In the genomic region with DNA sequence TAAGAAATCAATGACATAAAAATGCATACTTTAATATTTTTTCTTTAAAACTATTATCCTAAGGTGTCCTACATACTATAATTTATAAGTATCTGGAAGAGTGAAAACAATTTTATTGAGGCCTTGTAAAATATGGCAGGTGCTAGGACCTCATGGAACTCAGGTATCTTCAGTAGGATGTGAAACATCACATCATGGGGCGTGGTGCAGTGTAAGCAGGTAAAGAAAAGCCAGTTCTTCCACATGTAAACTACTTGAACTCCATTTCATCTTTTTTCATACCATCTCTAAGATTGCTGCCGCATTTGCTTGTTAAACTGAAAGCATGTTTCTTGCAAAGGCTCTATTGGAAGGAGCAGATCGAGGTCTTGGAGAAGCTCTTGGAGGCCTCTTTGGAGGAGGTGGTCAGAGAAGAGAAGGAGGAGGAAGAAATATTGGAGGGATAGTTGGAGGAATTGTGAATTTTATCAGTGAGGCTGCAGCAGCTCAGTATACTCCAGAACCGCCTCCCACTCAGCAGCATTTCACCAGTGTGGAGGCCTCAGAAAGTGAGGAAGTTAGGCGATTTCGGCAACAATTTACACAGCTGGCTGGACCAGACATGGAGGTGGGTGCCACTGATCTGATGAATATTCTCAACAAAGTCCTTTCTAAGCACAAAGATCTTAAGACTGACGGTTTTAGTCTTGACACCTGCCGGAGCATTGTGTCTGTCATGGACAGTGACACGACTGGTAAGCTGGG, we compare ENCODE assay signal across 24 cellular contexts. TPM values are rescaled to one million over a fixed set of nuclear protein-coding genes. Genes with fewer than 3 reads are reported as not detected.
A peak's percentile ranks its signal among the peaks of the same experiment; 100 is the strongest.
DNase-seq lines count a peak whose midpoint lies in the region; ATAC-seq, FAIRE-seq and TF ChIP-seq lines count a peak whose summit lies in the region.
"Had no signal": no experiment of that assay in that cellular context is flagged by ENCODE, and none has a peak within 500 bp of the region (broad histone marks: within the 10 kb centered on the region; RNA-seq: fewer than 3 reads in every experiment).

A gene (plus strand): TSS at position 253 of the 744 bp plus-strand sequence. CDS start 73 bp downstream, at position 326.

- no peak within 1 kb of the TSS for H2AK5ac ChIP-seq in IMR-90 (ENCODE audit: low read depth, low read length)

- H2AK9ac ChIP-seq in IMR-90 (replicated peaks; ENCODE audit: low read depth, low read length, poor library complexity): peak within 1 kb of the TSS; percentile 12

- no peak within 1 kb of the TSS for H2BK20ac ChIP-seq in IMR-90 (ENCODE audit: low read depth, low read length)

- H3K27ac ChIP-seq in IMR-90 (ENCODE audit: insufficient read depth, low read length) (no peak within 1 kb of the TSS), lower lobe of right lung (no peak within 1 kb of the TSS)
- H3K27ac ChIP-seq: body of pancreas, VCaP had no signal

- CTCF ChIA-PET in IMR-90 (lab: Yijun Ruan, JAX): interaction anchor here (1.5 kb wide), 1 partner anchor 8 kb away, joined by 6 read pairs; no protein-coding TSS in a partner anchor

- H3K27me3 ChIP-seq in IMR-90 (ENCODE audit: control insufficient read depth, insufficient read depth, low read length) (no peaks in the 10 kb centered on the region), bronchial epithelial cell (ENCODE audit: control insufficient read depth, insufficient read depth, low read length) (no peaks in the 10 kb centered on the region), lower lobe of right lung (ENCODE audit: low read depth) (no peaks in the 10 kb centered on the region)
- H3K27me3 ChIP-seq: body of pancreas had no signal

- ATAC-seq in IMR-90 (ENCODE audit: low read depth) (no peak), lower lobe of right lung (peak; percentile 46 to 53)
- ATAC-seq: activated naive CD8-positive, alpha-beta T cell treated with anti-CD3 and anti-CD28 coated beads, Interleukin-2, amount 50 U/mL, for 24 hours; body of pancreas; stimulated activated naive CD8-positive, alpha-beta T cell treated with anti-CD3 and anti-CD28 coated beads, Interleukin-15, amount 100 ng/mL, for 72 hours; T-helper 17 cell had no signal

- H2AFZ ChIP-seq in IMR-90 (replicated peaks; ENCODE audit: low read length, poor library complexity): no peak within 1 kb of the TSS

- intact Hi-C loops in IMR-90 (cut with micrococcal nuclease): no loop called here
- intact Hi-C loops in lower lobe of right lung (cut with DNase I): no loop called here

- H3K9me3 ChIP-seq in IMR-90 (ENCODE audit: control insufficient read depth, insufficient read depth, low read length) (no peaks in the 10 kb centered on the region), lower lobe of right lung (no peaks in the 10 kb centered on the region)
- H3K9me3 ChIP-seq: body of pancreas, SK-N-SH had no signal

- no peaks in the 10 kb centered on the region for H3K79me1 ChIP-seq in IMR-90 (ENCODE audit: low read depth in 1 of 2, low read length in 2 of 2)

- H3K9ac ChIP-seq in IMR-90 (ENCODE audit: low read depth, low read length): no peak within 1 kb of the TSS
- H3K9ac ChIP-seq: SK-N-SH had no signal

- no peak within 1 kb of the TSS for H3K14ac ChIP-seq in IMR-90 (replicated peaks; ENCODE audit: low read depth, low read length)

- FAIRE-seq in bronchial epithelial cell (lab: Jason Lieb, UNC): no peak

- H3K36me3 ChIP-seq in IMR-90 (ENCODE audit: control insufficient read depth, insufficient read depth, low read length): no peaks in the 10 kb centered on the region
- H3K36me3 ChIP-seq in bronchial epithelial cell (ENCODE audit: control insufficient read depth, insufficient read depth, low read length): no peaks in the 10 kb centered on the region
- no peaks in the 10 kb centered on the region for H3K36me3 ChIP-seq in lower lobe of right lung

- H3K4me2 ChIP-seq in IMR-90 (ENCODE audit: low read depth, low read length): no peak within 1 kb of the TSS
- H3K4me2 ChIP-seq: SK-N-SH had no signal

- H2BK15ac ChIP-seq in IMR-90 (ENCODE audit: low read depth, low read length): no peak within 1 kb of the TSS

- TF ChIP-seq RAD21 in IMR-90 (IDR thresholded peaks at IDR 0.05; ENCODE audit: low read length): no peak

- dilution Hi-C loops in IMR-90 (cut with HindIII; ENCODE audit: low sequenced_read_pairs, unreplicated experiment): no loop called here

- 0 out of 2 replicates have a peak, but pooled peaks cover 3% of the 10 kb centered on the region for H3K4me1 ChIP-seq in IMR-90 (ENCODE audit: control insufficient read depth, insufficient read depth, low read length)
- H3K4me1 ChIP-seq in lower lobe of right lung: peaks cover 28% of the 10 kb centered on the region
- H3K4me1 ChIP-seq: body of pancreas had no signal

- POLR2A ChIA-PET in IMR-90 (lab: Charles Lee; ENCODE audit: unreplicated experiment): no interaction called here

- H2BK120ac ChIP-seq in IMR-90 (ENCODE audit: low read depth, low read length): no peak within 1 kb of the TSS

- H2BK5ac ChIP-seq in IMR-90 (ENCODE audit: low read depth, low read length, poor library complexity, severe bottlenecking): no peak within 1 kb of the TSS

- H4K91ac ChIP-seq in IMR-90 (ENCODE audit: insufficient read depth, low read depth, low read length): no peak within 1 kb of the TSS

- TF ChIP-seq CTCF in IMR-90 (conservative IDR thresholded peaks at IDR 0.05; ENCODE audit: low read depth, low read length) (no peak), bronchial epithelial cell (IDR thresholded peaks at IDR 0.05; ENCODE audit: insufficient read depth, low read length, severe bottlenecking) (no peak), lower lobe of right lung (IDR thresholded peaks at IDR 0.05) (no peak)

- in situ Hi-C loops in IMR-90 (cut with MboI; ENCODE audit: low sequenced_read_pairs): no loop called here

- no TSS peak for BruUV-seq in IMR-90 (replicated peaks; lab: Mats Ljungman, UMichigan)

- H3K4ac ChIP-seq in IMR-90 (ENCODE audit: low read depth, low read length): no peak within 1 kb of the TSS

- H4K5ac ChIP-seq in IMR-90 (ENCODE audit: low read depth, low read length): no peak within 1 kb of the TSS

- H3K56ac ChIP-seq in IMR-90 (ENCODE audit: extremely low read depth, insufficient read depth, low read length): no peak within 1 kb of the TSS

- H4K8ac ChIP-seq in IMR-90 (ENCODE audit: low read depth in 2 of 2, low read length in 2 of 2): no peak within 1 kb of the TSS

- H3K4me3 ChIP-seq in IMR-90 (ENCODE audit: insufficient read depth, low read depth, low read length) (no peak within 1 kb of the TSS), bronchial epithelial cell (ENCODE audit: low read depth, low read length) (peak within 1 kb of the TSS; percentile 57), lower lobe of right lung (no peak within 1 kb of the TSS)
- H3K4me3 ChIP-seq: body of pancreas, lung had no signal

- no peak for DNase-seq in IMR-90
- peak; percentile 67 for DNase-seq in bronchial epithelial cell (ENCODE audit: low read depth)
- peak; percentile 43 for DNase-seq in lower lobe of right lung
- peak; percentile 44 for DNase-seq in ureter (ENCODE audit: low spot score)
- no peak for DNase-seq in NCI-H1092 (lab: John Stamatoyannopoulos, UW)
- no peak for DNase-seq in COR-L47 (lab: John Stamatoyannopoulos, UW)
- no peak for DNase-seq in dedifferentiated amniotic fluid mesenchymal stem cell (ENCODE audit: extremely low spot score)
- DNase-seq: activated CD4-positive, alpha-beta T cell treated with anti-CD3 and anti-CD28 coated beads for 48 hours; activated gamma-delta T cell treated with Interleukin-2 at 50 U/mL for 16 hours; activated naive CD8-positive, alpha-beta T cell treated with anti-CD3 and anti-CD28 coated beads, Interleukin-2, amount 50 U/mL, for 24 hours; activated T-cell treated with anti-CD3 and anti-CD28 coated beads, Interleukin-2, amount 50 U/mL, for 24 hours; C1 segment of cervical spinal cord; effector memory CD4-positive, alpha-beta T cell; NCI-H1694; NCI-H2171; NCI-H526; SK-N-SH; stimulated activated naive CD8-positive, alpha-beta T cell treated with anti-CD3 and anti-CD28 coated beads, Interleukin-15, amount 100 ng/mL, for 72 hours; T-helper 17 cell had no signal

- no CpG with 5 or more reads among the region's 9 CpGs for WGBS in IMR-90 (ENCODE audit: extremely low coverage in 2 of 2, insufficient read length in 1 of 2), 2 experiments

- no peak within 1 kb of the TSS for H3K18ac ChIP-seq in IMR-90 (ENCODE audit: low read depth, low read length)

- no peak for TF ChIP-seq POLR2A in IMR-90 (IDR thresholded peaks at IDR 0.05; ENCODE audit: low read depth, low read length)

- H3K23ac ChIP-seq in IMR-90 (ENCODE audit: low read depth, low read length): no peak within 1 kb of the TSS

- no peaks in the 10 kb centered on the region for H4K20me1 ChIP-seq in IMR-90 (ENCODE audit: insufficient read depth, low read length)

- no peaks in the 10 kb centered on the region for H3K9me1 ChIP-seq in IMR-90 (ENCODE audit: insufficient read depth, low read length)

TF ChIP-seq in IMR-90, 13 proteins besides CTCF, POLR2A, EP300 and RAD21 (continues in another document):
- no peak for TF ChIP-seq FOS (IDR thresholded peaks at IDR 0.05; ENCODE audit: low read depth, low read length)
- no peak for TF ChIP-seq RFX5 (IDR thresholded peaks at IDR 0.05; ENCODE audit: low read depth, low read length)
- TF ChIP-seq, protein P1, sequence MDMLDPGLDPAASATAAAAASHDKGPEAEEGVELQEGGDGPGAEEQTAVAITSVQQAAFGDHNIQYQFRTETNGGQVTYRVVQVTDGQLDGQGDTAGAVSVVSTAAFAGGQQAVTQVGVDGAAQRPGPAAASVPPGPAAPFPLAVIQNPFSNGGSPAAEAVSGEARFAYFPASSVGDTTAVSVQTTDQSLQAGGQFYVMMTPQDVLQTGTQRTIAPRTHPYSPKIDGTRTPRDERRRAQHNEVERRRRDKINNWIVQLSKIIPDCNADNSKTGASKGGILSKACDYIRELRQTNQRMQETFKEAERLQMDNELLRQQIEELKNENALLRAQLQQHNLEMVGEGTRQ (IDR thresholded peaks at IDR 0.05; ENCODE audit: low read depth, low read length): no peak
- no peak for TF ChIP-seq RCOR1 (IDR thresholded peaks at IDR 0.05; ENCODE audit: insufficient replicate concordance, low read length)
- TF ChIP-seq, protein P2, sequence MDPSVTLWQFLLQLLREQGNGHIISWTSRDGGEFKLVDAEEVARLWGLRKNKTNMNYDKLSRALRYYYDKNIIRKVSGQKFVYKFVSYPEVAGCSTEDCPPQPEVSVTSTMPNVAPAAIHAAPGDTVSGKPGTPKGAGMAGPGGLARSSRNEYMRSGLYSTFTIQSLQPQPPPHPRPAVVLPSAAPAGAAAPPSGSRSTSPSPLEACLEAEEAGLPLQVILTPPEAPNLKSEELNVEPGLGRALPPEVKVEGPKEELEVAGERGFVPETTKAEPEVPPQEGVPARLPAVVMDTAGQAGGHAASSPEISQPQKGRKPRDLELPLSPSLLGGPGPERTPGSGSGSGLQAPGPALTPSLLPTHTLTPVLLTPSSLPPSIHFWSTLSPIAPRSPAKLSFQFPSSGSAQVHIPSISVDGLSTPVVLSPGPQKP (IDR thresholded peaks at IDR 0.05; ENCODE audit: borderline replicate concordance, low read depth, low read length): no peak
- TF ChIP-seq MAFK (IDR thresholded peaks at IDR 0.05; ENCODE audit: low read depth, low read length): no peak

RNA-seq across cellular contexts. Expression of the gene that starts here (rescaled TPM):
- total RNA-seq in IMR-90 (2012; rRNA removed): 0.56 and 0.72 TPM in 2 replicates
- 0.09 TPM in 1 of 2 replicates, not detected in the other for polyA plus RNA-seq in IMR-90 (2012; rRNA removed)
- polyA plus RNA-seq in IMR-90 (2012; cell fraction: cytosol; rRNA removed): not detected in 2 replicates
- 0.23 and 0.39 TPM in 2 replicates for polyA plus RNA-seq in IMR-90 (2012; cell fraction: nucleus; rRNA removed; ENCODE audit: low replicate concordance)
- total RNA-seq in bronchial epithelial cell: 29.2 and 103 TPM in 2 replicates
- 2.0 TPM for total RNA-seq in lower lobe of right lung
- total RNA-seq in ureter: 42.5 TPM
- total RNA-seq: activated CD8-positive, alpha-beta memory T cell treated with anti-CD3 and anti-CD28 coated beads for 36 hours; progenitor cell of endocrine pancreas; T-helper 17 cell had no signal

Comparison
In these comparisons a context has a peak if more than half of its experiments do, and no peak if none do; other contexts are left out.
1. RNA of the gene that starts here (total RNA-seq): 42.5 TPM in ureter (single experiment) and 29.2 to 103 TPM in bronchial epithelial cell; 2.0 TPM in lower lobe of right lung (single experiment) and 0.56 to 0.72 TPM in IMR-90; every median in the first group is over 10 times any median in the second.
2. DNase-seq: peak in bronchial epithelial cell (single experiment), lower lobe of right lung (single experiment) and ureter (single experiment); none in IMR-90 (single experiment), NCI-H1092 (single experiment), COR-L47 (single experiment) and dedifferentiated amniotic fluid mesenchymal stem cell (single experiment).